1 cellular context compared by ENCODE assay signal in the genomic region with DNA sequence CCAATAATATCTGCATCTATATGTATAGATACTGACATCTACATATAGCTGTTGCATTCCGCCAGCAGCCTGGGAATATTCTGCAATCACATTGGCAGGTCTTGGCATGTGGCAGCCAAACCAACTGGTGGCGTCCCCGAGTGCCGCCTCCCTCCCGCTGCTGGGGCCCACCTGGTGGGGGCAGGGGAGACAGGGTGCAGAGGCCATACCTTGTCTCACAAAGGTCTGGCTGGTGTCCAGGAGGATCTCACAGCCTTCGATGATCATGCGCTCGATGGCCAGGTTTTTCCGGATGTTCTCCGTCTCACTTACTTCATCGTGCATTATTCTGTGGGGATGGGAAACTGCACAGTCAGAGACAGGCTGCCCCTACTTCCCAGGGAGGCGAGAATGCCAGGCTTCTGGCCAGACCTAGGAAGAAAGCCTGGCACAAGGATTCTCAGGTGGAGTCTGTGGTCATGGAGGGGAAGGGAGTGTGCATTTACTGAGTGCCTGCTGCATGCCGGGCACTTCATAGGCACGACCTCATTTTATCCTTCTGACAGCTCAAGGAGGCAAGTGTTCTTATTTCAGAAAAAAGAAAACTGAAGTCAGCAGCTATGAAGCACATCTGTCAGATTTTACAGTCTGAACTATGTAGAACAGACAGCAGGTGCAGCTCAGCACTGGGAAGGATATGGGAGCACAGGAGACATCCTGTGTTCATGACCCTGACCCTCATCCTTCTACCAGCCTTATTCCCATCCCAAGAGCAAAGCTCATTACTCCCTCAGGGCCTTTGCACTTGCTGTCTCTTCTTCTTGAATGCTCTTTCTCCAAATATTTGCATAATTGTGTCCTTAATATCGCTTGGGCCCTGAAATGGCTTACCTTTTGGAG.
A peak's percentile ranks its signal among the peaks of the same experiment; 100 is the strongest.
TF ChIP-seq lines count a peak whose summit lies in the region.

No MANE protein-coding gene starts in this region.

TF ChIP-seq in K562, 482 proteins besides CTCF, POLR2A, EP300 and RAD21:
- TF ChIP-seq RBM25 (IDR thresholded peaks at IDR 0.05; ENCODE audit: low read depth, low read length, severe bottlenecking) (peak; percentile 37), ZNF699 (CRISPR knock-in tag; IDR thresholded peaks at IDR 0.05; ENCODE audit: insufficient replicate concordance) (no peak), ZNF174 (CRISPR knock-in tag; IDR thresholded peaks at IDR 0.05) (no peak), TEAD4 (IDR thresholded peaks at IDR 0.05; ENCODE audit: low read length) (no peak), TEAD4 (CRISPR knock-in tag; IDR thresholded peaks at IDR 0.05; ENCODE audit: borderline replicate concordance) (no peak)
